In the genomic region with DNA sequence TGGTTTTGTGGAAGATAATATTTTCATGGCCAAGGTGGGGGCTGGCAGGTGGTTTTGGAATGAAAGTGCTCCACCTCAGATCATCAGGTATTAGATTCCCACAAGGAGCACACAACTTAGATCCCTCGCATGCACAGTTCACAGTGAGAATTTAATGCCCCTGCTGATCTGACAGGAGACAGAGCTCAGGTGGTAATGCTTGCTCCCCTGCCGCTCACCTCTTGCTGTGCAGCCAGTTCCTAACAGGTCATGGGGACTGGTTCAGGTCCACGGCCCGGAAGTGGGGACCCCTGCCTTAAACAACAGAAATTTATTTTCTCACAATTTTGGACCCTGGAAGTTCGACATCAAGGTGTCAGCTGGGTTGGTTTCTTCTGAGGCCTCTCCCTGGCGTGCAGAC, we compare ENCODE assay signal across 15 cellular contexts.
"Had no signal": no experiment of that assay in that cellular context is flagged by ENCODE, and none has a peak within 500 bp of the region (broad histone marks: within the 10 kb centered on the region; RNA-seq: fewer than 3 reads in every experiment).

No MANE protein-coding gene starts in this region.

- H3K36me3 ChIP-seq: heart left ventricle, left ventricle myocardium inferior, lower lobe of right lung, prostate gland, right lobe of liver, spleen had no signal

- H3K27me3 ChIP-seq: heart left ventricle, right lobe of liver, spleen had no signal

- H3K4me3 ChIP-seq: heart left ventricle, left ventricle myocardium inferior, lower lobe of right lung, prostate gland, right lobe of liver, spleen had no signal

- H2AFZ ChIP-seq: parathyroid adenoma had no signal

- H3K27ac ChIP-seq: heart left ventricle, left ventricle myocardium inferior, lower lobe of right lung, parathyroid adenoma, prostate gland, right lobe of liver, spleen had no signal

- H3K9me3 ChIP-seq: heart left ventricle, left ventricle myocardium inferior, lower lobe of right lung, prostate gland, right lobe of liver, spleen had no signal

- DNase-seq: effector CD4-positive, alpha-beta T cell; foreskin melanocyte; heart left ventricle; hippocampal formation; left ventricle myocardium inferior; lower lobe of right lung; retina; right lobe of liver; spleen; stimulated activated CD4-positive, alpha-beta T cell treated with anti-CD3 and anti-CD28 coated beads, Interleukin-15, amount 100 ng/mL, for 24 hours; stimulated activated CD4-positive, alpha-beta T cell treated with anti-CD3 and anti-CD28 coated beads, Interleukin-1b, Interleukin-23, amount 100 ng/mL, for 48 hours; stimulated activated CD4-positive, alpha-beta T cell treated with anti-CD3 and anti-CD28 coated beads, Interleukin-4, amount 100 ng/mL, for 24 hours; trophoblast cell had no signal

- H3K9ac ChIP-seq: parathyroid adenoma had no signal

- H3K4me1 ChIP-seq: right lobe of liver had no signal
